Comparison of ENCODE assay signal across 9 cellular contexts in genomic region chr10:89283988-89284475, GRCh38. TPM values are rescaled to one million over a fixed set of nuclear protein-coding genes. Genes with fewer than 3 reads are reported as not detected.
A peak's percentile ranks its signal among the peaks of the same experiment; 100 is the strongest.
DNase-seq lines count a peak whose midpoint lies in the region; ATAC-seq, FAIRE-seq and TF ChIP-seq lines count a peak whose summit lies in the region.
"Had no signal": no experiment of that assay in that cellular context is flagged by ENCODE, and none has a peak within 500 bp of the region (broad histone marks: within the 10 kb centered on the region; RNA-seq: fewer than 3 reads in every experiment).

No MANE protein-coding gene starts in this region.

- H2AFZ ChIP-seq in astrocyte (ENCODE audit: low read depth, low read length), result peak overlapping the region; percentile 84

- ATAC-seq in GM18502 (IDR thresholded peaks at IDR 0.05; ENCODE audit: poor library complexity, unreplicated experiment), result no peak
- no peak for ATAC-seq in stimulated activated naive CD8-positive, alpha-beta T cell treated with anti-CD3 and anti-CD28 coated beads, Interleukin-15, amount 100 ng/mL, for 72 hours
- no peak for ATAC-seq in HG02938 (IDR thresholded peaks at IDR 0.05; ENCODE audit: unreplicated experiment)

- H3K27me3 Mint-ChIP-seq in astrocyte (ENCODE audit: low read depth, unreplicated experiment), result no peaks in the 10 kb centered on the region
- peaks cover 18% of the 10 kb centered on the region for H3K27me3 Mint-ChIP-seq in stimulated activated naive CD8-positive, alpha-beta T cell treated with anti-CD3 and anti-CD28 coated beads, Interleukin-15, amount 100 ng/mL, for 72 hours
- H3K27me3 Mint-ChIP-seq: IgD-negative memory B cell had no signal

- H3K9me3 ChIP-seq in astrocyte (ENCODE audit: insufficient read depth, low read depth, low read length), result no peaks in the 10 kb centered on the region
- H3K9me3 ChIP-seq in stomach, result no peaks in the 10 kb centered on the region

- peaks cover 38% of the 10 kb centered on the region for H3K4me1 Mint-ChIP-seq in astrocyte (ENCODE audit: low read depth, unreplicated experiment)
- no peaks in the 10 kb centered on the region for H3K4me1 Mint-ChIP-seq in stimulated activated naive CD8-positive, alpha-beta T cell treated with anti-CD3 and anti-CD28 coated beads, Interleukin-15, amount 100 ng/mL, for 72 hours

- H3K79me2 ChIP-seq in astrocyte (ENCODE audit: insufficient read depth, low read length), result no peaks in the 10 kb centered on the region

- H3K36me3 ChIP-seq in astrocyte (ENCODE audit: insufficient read depth, low read length) (no peaks in the 10 kb centered on the region), stomach (no peaks in the 10 kb centered on the region)

- peaks cover 8% of the 10 kb centered on the region for H3K9me3 Mint-ChIP-seq in astrocyte (ENCODE audit: unreplicated experiment)
- H3K9me3 Mint-ChIP-seq in stimulated activated naive CD8-positive, alpha-beta T cell treated with anti-CD3 and anti-CD28 coated beads, Interleukin-15, amount 100 ng/mL, for 72 hours, result no peaks in the 10 kb centered on the region
- H3K9me3 Mint-ChIP-seq: IgD-negative memory B cell had no signal

- H4K20me1 ChIP-seq in astrocyte (ENCODE audit: insufficient read depth, low read length), result no peaks in the 10 kb centered on the region

- H3K27me3 ChIP-seq in astrocyte (ENCODE audit: insufficient read depth, low read length) (no peaks in the 10 kb centered on the region), stomach (no peaks in the 10 kb centered on the region)

- peak; percentile 67 for DNase-seq in HK-2 (ENCODE audit: unreplicated experiment)
- DNase-seq in astrocyte (ENCODE audit: low read depth), result peak; percentile 70
- DNase-seq in iris pigment epithelial cell (ENCODE audit: low read depth), result peak; percentile 55
- no peak for DNase-seq in stomach
- DNase-seq in urothelium cell line (ENCODE audit: low spot score), result no peak
- no peak for DNase-seq in stimulated activated naive CD8-positive, alpha-beta T cell treated with anti-CD3 and anti-CD28 coated beads, Interleukin-15, amount 100 ng/mL, for 72 hours

- H3K4me2 ChIP-seq in astrocyte (ENCODE audit: low read length), result peak overlapping the region; percentile 80

- no peak for TF ChIP-seq EP300 in stomach (IDR thresholded peaks at IDR 0.05)

- H3K4me1 ChIP-seq in astrocyte (ENCODE audit: insufficient read depth, low read length), result peaks cover 37% of the 10 kb centered on the region
- peaks cover 11 to 36% (median 28%) of the 10 kb centered on the region in 4 donors for H3K4me1 ChIP-seq in stomach

- H3K27ac Mint-ChIP-seq in astrocyte (ENCODE audit: unreplicated experiment), result peak overlapping the region; percentile 86
- no peak overlapping the region for H3K27ac Mint-ChIP-seq in stimulated activated naive CD8-positive, alpha-beta T cell treated with anti-CD3 and anti-CD28 coated beads, Interleukin-15, amount 100 ng/mL, for 72 hours
- H3K27ac Mint-ChIP-seq: IgD-negative memory B cell had no signal

- peak overlapping the region; percentile 74 for H3K9ac ChIP-seq in astrocyte (ENCODE audit: low read length)

- no peak for TF ChIP-seq POLR2A in stomach (IDR thresholded peaks at IDR 0.05)

- no peak for TF ChIP-seq CTCF in astrocyte (IDR thresholded peaks at IDR 0.05; ENCODE audit: insufficient read depth, low read depth, low read length)
- TF ChIP-seq CTCF in stomach (IDR thresholded peaks at IDR 0.05), result no peak

- intact Hi-C loops in stomach (cut with DNase I; ENCODE audit: low total_unique reads), result no loop called here

- H3K4me3 Mint-ChIP-seq in astrocyte (ENCODE audit: unreplicated experiment), result peak overlapping the region; percentile 24
- H3K4me3 Mint-ChIP-seq in stimulated activated naive CD8-positive, alpha-beta T cell treated with anti-CD3 and anti-CD28 coated beads, Interleukin-15, amount 100 ng/mL, for 72 hours, result no peak overlapping the region
- H3K4me3 Mint-ChIP-seq: IgD-negative memory B cell had no signal

- 6 to 13% (median 10%) methylated on average over 4 of the region's 4 CpGs for WGBS in stomach, 5 donors

- H3K4me3 ChIP-seq in astrocyte (ENCODE audit: insufficient read depth, low read depth, low read length), result peak overlapping the region; percentile 15
- peak overlapping the region; percentile 17 to 24 (median 22) for H3K4me3 ChIP-seq in stomach

- H3K27ac ChIP-seq in astrocyte (ENCODE audit: low read depth, low read length) (peak overlapping the region; percentile 80), stomach (peak overlapping the region in 4 of 5 donors; percentile 77 to 89 (median 83))

- FAIRE-seq in astrocyte (lab: Jason Lieb, UNC) (no peak), urothelium cell line (lab: Jason Lieb, UNC) (no peak)

- H3K36me3 Mint-ChIP-seq in astrocyte (ENCODE audit: low read depth, unreplicated experiment), result peaks cover 2% of the 10 kb centered on the region

RNA-seq across cellular contexts. Expression of gene IFIT2, which starts 17.8 kb away (rescaled TPM):
- total RNA-seq in astrocyte, result 36.0 and 42.0 TPM in 2 replicates
- total RNA-seq in stomach, result 1 to 10 TPM in 2 of 5 donors, under 1 TPM in 2, not detected in 1; 0.45 to 5.0 (median 0.94) TPM
- 1 to 10 TPM; 1.6 to 3.1 (median 2.3) TPM for polyA plus RNA-seq in stomach

RNA-seq across cellular contexts. Expression of gene LIPA, which starts 32.5 kb away (rescaled TPM):
- total RNA-seq in astrocyte (70.1 and 70.2 TPM in 2 replicates), stomach (10 to 100 TPM in 4 of 5 donors, 1 to 10 TPM in 1; 1.8 to 65.9 (median 13.4) TPM)
- 10 to 100 TPM; 12.2 to 22.8 (median 12.6) TPM for polyA plus RNA-seq in stomach

RNA-seq across cellular contexts. Expression of gene IFIT3, which starts 43.8 kb away (rescaled TPM):
- total RNA-seq in astrocyte (171 and 193 TPM in 2 replicates), stomach (10 to 100 TPM in 1 of 5 donors, 1 to 10 TPM in 4; 1.3 to 11.4 (median 2.6) TPM)
- 10 to 100 TPM in 1 of 3 donors, 1 to 10 TPM in 2; 6.3 to 11.3 (median 7.9) TPM for polyA plus RNA-seq in stomach

Comparison
In these comparisons a context has a peak if more than half of its experiments do, and no peak if none do; other contexts are left out.
1. DNase-seq: peak in HK-2 (single experiment), astrocyte (single experiment) and iris pigment epithelial cell (single experiment); none in stomach (single experiment), urothelium cell line (single experiment) and stimulated activated naive CD8-positive, alpha-beta T cell treated with anti-CD3 and anti-CD28 coated beads, Interleukin-15, amount 100 ng/mL, for 72 hours (0 of 2).
2. RNA of gene IFIT3, which starts 43.8 kb away (total RNA-seq): 171 to 193 TPM in astrocyte; 1.3 to 11.4 TPM in stomach; every median in the first group is over 10 times any median in the second.